25 cellular contexts compared by ENCODE assay signal in genomic region chr19:939439-939838, GRCh38. TPM values are rescaled to one million over a fixed set of nuclear protein-coding genes. Genes with fewer than 3 reads are reported as not detected.
A peak's percentile ranks its signal among the peaks of the same experiment; 100 is the strongest.
DNase-seq lines count a peak whose midpoint lies in the region; ATAC-seq and TF ChIP-seq lines count a peak whose summit lies in the region.
"Had no signal": no experiment of that assay in that cellular context is flagged by ENCODE, and none has a peak within 500 bp of the region (broad histone marks: within the 10 kb centered on the region; RNA-seq: fewer than 3 reads in every experiment).

No MANE protein-coding gene starts in this region.

- H3K36me3 ChIP-seq in BLaER1 (peaks cover 65% of the 10 kb centered on the region), body of pancreas (replicated peaks in 1 of 2; ENCODE audit: insufficient read depth in 1 of 2, low read depth in 2 of 2) (no peaks in the 10 kb centered on the region), right atrium auricular region (no peaks in the 10 kb centered on the region), Karpas-422 (ENCODE audit: insufficient read depth, low read length) (no peaks in the 10 kb centered on the region)
- no peaks in the 10 kb centered on the region for H3K36me3 ChIP-seq in naive thymus-derived CD4-positive, alpha-beta T cell (ENCODE audit: control insufficient read depth in 2 of 3, insufficient read depth in 3 of 3, low read length in 3 of 3)
- H3K36me3 ChIP-seq: pancreas, vagina had no signal

- no peak for TF ChIP-seq POLR2A in body of pancreas (IDR thresholded peaks at IDR 0.05)

- DNase-seq in H9 (no peak), body of pancreas (no peak), right atrium auricular region (ENCODE audit: low spot score) (no peak), Karpas-422 (no peak), T1000 (lab: John Stamatoyannopoulos, UW) (no peak)
- DNase-seq in naive thymus-derived CD4-positive, alpha-beta T cell: no peak
- DNase-seq: ACHN; activated CD4-positive, alpha-beta T cell treated with anti-CD3 and anti-CD28 coated beads, Interleukin-2, amount 10 ng/mL, durations not matched to agents 7 days and 5 days; activated CD8-positive, alpha-beta memory T cell treated with anti-CD3 and anti-CD28 coated beads, Interleukin-2, amount 50 U/mL, for 4 hours; activated effector memory CD4-positive, alpha-beta T cell treated with Interleukin-2 at 50 U/mL for 16 hours; DMS79 treated with DMSO at 0.1 percent for 48 hours; NCI-H1092; NCI-H2029 treated with DMSO at 0.1 percent for 48 hours; PC-3; SHP77 treated with DMSO at 0.1 percent for 48 hours; substantia nigra; T-helper 1 cell had no signal

- H3K4me1 ChIP-seq in BLaER1 (peaks cover 62% of the 10 kb centered on the region), H9 (ENCODE audit: insufficient read depth, low read length) (no peaks in the 10 kb centered on the region), body of pancreas (peaks cover 54% of the 10 kb centered on the region), right atrium auricular region (peaks cover 0 to 25% of the 10 kb centered on the region in 2 donors), Karpas-422 (ENCODE audit: low read length) (no peaks in the 10 kb centered on the region)
- H3K4me1 ChIP-seq in naive thymus-derived CD4-positive, alpha-beta T cell (ENCODE audit: control insufficient read depth in 2 of 2, insufficient read depth in 2 of 2, low read length in 2 of 2): peaks cover 14 to 20% of the 10 kb centered on the region in 2 donors

- peaks cover 100% of the 10 kb centered on the region for H4K20me1 ChIP-seq in BLaER1
- H4K20me1 ChIP-seq in H9 (ENCODE audit: control insufficient read depth, insufficient read depth, insufficient read length): peaks cover 3% of the 10 kb centered on the region
- 0 out of 2 replicates have a peak, but pooled peaks cover 6% of the 10 kb centered on the region for H4K20me1 ChIP-seq in Karpas-422 (ENCODE audit: insufficient read depth, low read depth, low read length)

- no peak overlapping the region for H3K23ac ChIP-seq in H9 (ENCODE audit: insufficient read length, low read depth, low read length)

- no peaks in the 10 kb centered on the region for H3K9me3 Mint-ChIP-seq in H9
- peaks cover 0 to 3% (median 0%) of the 10 kb centered on the region in 11 donors for H3K9me3 Mint-ChIP-seq in naive thymus-derived CD4-positive, alpha-beta T cell

- CTCF ChIA-PET in naive thymus-derived CD4-positive, alpha-beta T cell (lab: Charles Lee): interaction anchor here (1.8 kb wide), 1 partner anchor 45 kb away, joined by 5 read pairs; the partner anchor contains the start of gene WDR18

- no peak overlapping the region for H2BK15ac ChIP-seq in H9 (ENCODE audit: low read depth, low read length)

- H3K4me1 Mint-ChIP-seq in H9: 0 out of 4 replicates have a peak, but pooled peaks cover 0 to 3% of the 10 kb centered on the region in 2 experiments
- H3K4me1 Mint-ChIP-seq in naive thymus-derived CD4-positive, alpha-beta T cell: peaks cover 20 to 42% (median 29%) of the 10 kb centered on the region in 7 donors

- no peaks in the 10 kb centered on the region for H3K23me2 ChIP-seq in H9 (ENCODE audit: insufficient read length, low read depth, low read length, poor library complexity, severe bottlenecking)

- no peak overlapping the region for H3K4ac ChIP-seq in H9 (ENCODE audit: low read depth, low read length)

- no peak overlapping the region for H4K91ac ChIP-seq in H9 (ENCODE audit: insufficient read length, low read depth, low read length)

- H3K79me1 ChIP-seq in H9 (ENCODE audit: insufficient read depth, low read depth, low read length, poor library complexity, severe bottlenecking): no peaks in the 10 kb centered on the region

- H3K9me2 ChIP-seq in Karpas-422 (replicated peaks; ENCODE audit: insufficient read depth, low read length): no peaks in the 10 kb centered on the region

- H3K9me3 ChIP-seq in BLaER1 (peaks cover 9% of the 10 kb centered on the region), H9 (ENCODE audit: control insufficient read depth, low read depth, low read length) (no peaks in the 10 kb centered on the region), body of pancreas (no peaks in the 10 kb centered on the region), right atrium auricular region (no peaks in the 10 kb centered on the region), Karpas-422 (ENCODE audit: low read length) (no peaks in the 10 kb centered on the region)
- no peaks in the 10 kb centered on the region for H3K9me3 ChIP-seq in naive thymus-derived CD4-positive, alpha-beta T cell (ENCODE audit: control insufficient read depth in 2 of 3, low read length in 3 of 3)
- H3K9me3 ChIP-seq: pancreas, vagina had no signal

- ATAC-seq in body of pancreas (no peak), GM21360 (IDR thresholded peaks at IDR 0.05; ENCODE audit: unreplicated experiment) (no peak)
- ATAC-seq in naive thymus-derived CD4-positive, alpha-beta T cell: no peak
- ATAC-seq: PC-3 had no signal

- no peak overlapping the region for H3K56ac ChIP-seq in H9 (ENCODE audit: insufficient read length, low read depth, low read length)

- H2BK120ac ChIP-seq in H9 (ENCODE audit: low read depth, low read length, poor library complexity, severe bottlenecking): no peak overlapping the region

- no peak overlapping the region for H2BK5ac ChIP-seq in H9 (ENCODE audit: insufficient read length, low read length)

- no peak overlapping the region for H2AFZ ChIP-seq in H9 (ENCODE audit: low read length)
- no peak overlapping the region for H2AFZ ChIP-seq in Karpas-422 (ENCODE audit: low read length)

- H2BK12ac ChIP-seq in H9 (ENCODE audit: insufficient read length, low read depth, low read length): no peak overlapping the region

- peaks cover 10% of the 10 kb centered on the region; the same call in 1 of the 2 replicates for H3K79me2 ChIP-seq in H9 (ENCODE audit: insufficient read depth, low read length)
- no peaks in the 10 kb centered on the region for H3K79me2 ChIP-seq in Karpas-422 (ENCODE audit: low read length)

- peak overlapping the region; percentile 97 for H3K4me2 ChIP-seq in BLaER1
- no peak overlapping the region for H3K4me2 ChIP-seq in H9 (ENCODE audit: insufficient read depth, insufficient read length, low read length)
- no peak overlapping the region for H3K4me2 ChIP-seq in Karpas-422 (ENCODE audit: low read depth, low read length, poor library complexity, severe bottlenecking)

- H3K27ac ChIP-seq in BLaER1: no peak overlapping the region
- H3K27ac ChIP-seq in H9 (ENCODE audit: insufficient read length, low read depth, low read length): no peak overlapping the region
- H3K27ac ChIP-seq in body of pancreas: peak overlapping the region in 3 of 4 donors; percentile 93 to 94 (median 94)
- no peak overlapping the region for H3K27ac ChIP-seq in naive thymus-derived CD4-positive, alpha-beta T cell (ENCODE audit: low read depth, low read length)
- no peak overlapping the region for H3K27ac ChIP-seq in right atrium auricular region
- no peak overlapping the region for H3K27ac ChIP-seq in Karpas-422 (ENCODE audit: low read length)

- H3K27ac Mint-ChIP-seq in H9: peak overlapping the region in 2 of 3 experiments; percentile 84 to 89; a peak in 4 of 7 replicates
- H3K27ac Mint-ChIP-seq in naive thymus-derived CD4-positive, alpha-beta T cell: peak overlapping the region in 2 of 9 donors; percentile 30 to 89

- H3K9ac ChIP-seq in BLaER1: no peak overlapping the region
- H3K9ac ChIP-seq in H9 (ENCODE audit: extremely low read depth, insufficient read length, low read length): no peak overlapping the region
- no peak overlapping the region for H3K9ac ChIP-seq in Karpas-422 (ENCODE audit: low read length)

- peaks cover 19 to 52% (median 50%) of the 10 kb centered on the region in 3 experiments; a peak in 6 of 7 replicates for H3K36me3 Mint-ChIP-seq in H9 (ENCODE audit: insufficient read depth in 1 of 3, low read depth in 3 of 3)
- peaks cover 0 to 34% (median 4%) of the 10 kb centered on the region in 5 donors for H3K36me3 Mint-ChIP-seq in naive thymus-derived CD4-positive, alpha-beta T cell

- H3K27me3 Mint-ChIP-seq in H9 (ENCODE audit: low read depth): no peaks in the 10 kb centered on the region; the same call in 1 of the 2 replicates
- H3K27me3 Mint-ChIP-seq in naive thymus-derived CD4-positive, alpha-beta T cell: peaks cover 0 to 7% (median 0%) of the 10 kb centered on the region in 5 donors
- H3K27me3 Mint-ChIP-seq: activated CD4-positive, alpha-beta T cell treated with anti-CD3 and anti-CD28 coated beads, Interleukin-2, amount 10 ng/mL, durations not matched to agents 7 days and 5 days had no signal

- H3T11ph ChIP-seq in H9 (ENCODE audit: low read length): no peak overlapping the region

- no peak overlapping the region for H4K8ac ChIP-seq in H9 (replicated peaks; ENCODE audit: insufficient read length, low read depth, low read length)

- no peak overlapping the region for H2BK20ac ChIP-seq in H9 (ENCODE audit: low read depth, low read length, poor library complexity, severe bottlenecking)

- no peak overlapping the region for H3K18ac ChIP-seq in H9 (ENCODE audit: insufficient read length, low read depth, low read length)

- H2AK5ac ChIP-seq in H9 (ENCODE audit: insufficient read length, low read length): no peak overlapping the region

- no peak overlapping the region for H4K5ac ChIP-seq in H9 (ENCODE audit: insufficient read length, low read depth, low read length)

- H3K4me3 Mint-ChIP-seq in H9: no peak overlapping the region
- peak overlapping the region in 7 of 10 donors; percentile 33 to 92 (median 75) for H3K4me3 Mint-ChIP-seq in naive thymus-derived CD4-positive, alpha-beta T cell

- intact Hi-C loops in body of pancreas (cut with DNase I): no loop called here
- intact Hi-C loops in naive thymus-derived CD4-positive, alpha-beta T cell (cut with micrococcal nuclease): no loop called here

- TF ChIP-seq CTCF in H9 (conservative IDR thresholded peaks at IDR 0.05) (no peak), body of pancreas (IDR thresholded peaks at IDR 0.05) (no peak), right atrium auricular region (IDR thresholded peaks at IDR 0.05) (no peak)

- H3K27me3 ChIP-seq in BLaER1 (no peaks in the 10 kb centered on the region), H9 (ENCODE audit: insufficient read depth, low read length) (no peaks in the 10 kb centered on the region), body of pancreas (no peaks in the 10 kb centered on the region), right atrium auricular region (no peaks in the 10 kb centered on the region), Karpas-422 (ENCODE audit: low read length) (no peaks in the 10 kb centered on the region)
- H3K27me3 ChIP-seq in naive thymus-derived CD4-positive, alpha-beta T cell (ENCODE audit: control insufficient read depth in 2 of 2, insufficient read depth in 2 of 2, low read length in 2 of 2): no peaks in the 10 kb centered on the region
- H3K27me3 ChIP-seq: pancreas, vagina had no signal

- H3K4me3 ChIP-seq in BLaER1 (no peak overlapping the region), body of pancreas (no peak overlapping the region), right atrium auricular region (no peak overlapping the region), Karpas-422 (ENCODE audit: low read length) (no peak overlapping the region)
- no peak overlapping the region for H3K4me3 ChIP-seq in naive thymus-derived CD4-positive, alpha-beta T cell (ENCODE audit: low read length)
- H3K4me3 ChIP-seq: coronary artery, vagina had no signal

- POLR2A ChIA-PET in naive thymus-derived CD4-positive, alpha-beta T cell (lab: Charles Lee): interaction anchor here (0.7 kb wide), 1 partner anchor 88 kb away, joined by 3 read pairs; no protein-coding TSS in a partner anchor

- WGBS in H9 (ENCODE audit: extremely low coverage, insufficient read length, low lambda C conversion rate): no CpG with 5 or more reads among the region's 22 CpGs
- 83 to 90% methylated on average over 22 of the region's 22 CpGs for WGBS in body of pancreas, 2 donors

- no peak overlapping the region for H3K14ac ChIP-seq in H9 (ENCODE audit: insufficient read depth, low read length)

RNA-seq across cellular contexts. Expression of gene ARID3A, which starts 13.6 kb away (rescaled TPM):
- total RNA-seq in H9 (2021) (98.3 and 104 TPM in 2 replicates), body of pancreas (1 to 10 TPM; 3.1 to 5.9 TPM), right atrium auricular region (1 to 10 TPM; 1.7 to 3.4 TPM)
- total RNA-seq in naive thymus-derived CD4-positive, alpha-beta T cell: 10 to 100 TPM in 3 of 5 experiments, 1 to 10 TPM in 2; 7.1 to 33.1 (median 10.2) TPM
- polyA plus RNA-seq in naive thymus-derived CD4-positive, alpha-beta T cell: under 1 TPM; 0.57 to 0.95 TPM
- total RNA-seq in Karpas-422 (2014; rRNA removed; shearing (Covaris generic); ENCODE audit: low replicate concordance): 2.0 and 4.6 TPM in 2 replicates

RNA-seq across cellular contexts. Expression of gene KISS1R, which starts 22.3 kb away (rescaled TPM):
- total RNA-seq in H9 (2021) (3.3 and 5.9 TPM in 2 replicates), body of pancreas (1 to 10 TPM in 1 of 2 donors, not detected in 1; 3.3 TPM), right atrium auricular region (not detected)
- total RNA-seq in naive thymus-derived CD4-positive, alpha-beta T cell: 1 to 10 TPM; 1.1 to 3.0 (median 1.7) TPM
- polyA plus RNA-seq in naive thymus-derived CD4-positive, alpha-beta T cell: under 1 TPM; 0.72 to 0.85 TPM
- total RNA-seq in Karpas-422 (2014; rRNA removed; shearing (Covaris generic); ENCODE audit: low replicate concordance): not detected in 2 replicates
- total RNA-seq: bronchial epithelial cell, lung microvascular endothelial cell, vagina had no signal

RNA-seq across cellular contexts. Expression of gene R3HDM4, which starts 26.4 kb away (rescaled TPM):
- total RNA-seq in H9 (2021) (66.2 and 66.4 TPM in 2 replicates), body of pancreas (10 to 100 TPM; 11.2 to 34.0 TPM), right atrium auricular region (10 to 100 TPM; 19.5 to 30.4 TPM)
- 100 to 1,000 TPM; 123 to 219 (median 184) TPM for total RNA-seq in naive thymus-derived CD4-positive, alpha-beta T cell
- polyA plus RNA-seq in naive thymus-derived CD4-positive, alpha-beta T cell: 100 to 1,000 TPM; 195 to 251 TPM
- 41.9 and 43.8 TPM in 2 replicates for total RNA-seq in Karpas-422 (2014; rRNA removed; shearing (Covaris generic); ENCODE audit: low replicate concordance)

RNA-seq across cellular contexts. Expression of gene WDR18, which starts 44.7 kb away (rescaled TPM):
- total RNA-seq in H9 (2021) (94.7 and 101 TPM in 2 replicates), body of pancreas (10 to 100 TPM; 15.3 to 53.1 TPM), right atrium auricular region (10 to 100 TPM; 13.3 to 24.9 TPM)
- total RNA-seq in naive thymus-derived CD4-positive, alpha-beta T cell: 10 to 100 TPM; 20.7 to 63.8 (median 48.5) TPM
- 10 to 100 TPM; 69.8 to 74.4 TPM for polyA plus RNA-seq in naive thymus-derived CD4-positive, alpha-beta T cell
- total RNA-seq in Karpas-422 (2014; rRNA removed; shearing (Covaris generic); ENCODE audit: low replicate concordance): 41.1 and 87.2 TPM in 2 replicates

RNA-seq across cellular contexts. Expression of gene RNU6-9, which starts 46.2 kb away (rescaled TPM):
- total RNA-seq in H9 (2021): not detected in 2 replicates
- not detected for total RNA-seq in body of pancreas
- total RNA-seq in naive thymus-derived CD4-positive, alpha-beta T cell: not detected
- polyA plus RNA-seq in naive thymus-derived CD4-positive, alpha-beta T cell: not detected
- total RNA-seq in right atrium auricular region: not detected
- total RNA-seq in Karpas-422 (2014; rRNA removed; shearing (Covaris generic); ENCODE audit: low replicate concordance): not detected in 2 replicates
- total RNA-seq: activated CD4-positive, alpha-beta T cell treated with anti-CD3 and anti-CD28 coated beads, Interleukin-2, amount 10 ng/mL, durations not matched to agents 7 days and 5 days; bronchial epithelial cell; lung microvascular endothelial cell; pancreas; PC-3; vagina had no signal
- polyA plus RNA-seq: adipose tissue, pancreas had no signal

Comparison
In these comparisons a context has a peak if more than half of its experiments do, and no peak if none do; other contexts are left out.
1. H3K27ac ChIP-seq: peak in body of pancreas (3 of 4); none in BLaER1 (single experiment), H9 (single experiment), naive thymus-derived CD4-positive, alpha-beta T cell (single experiment), right atrium auricular region (0 of 2) and Karpas-422 (single experiment).
2. H3K4me3 Mint-ChIP-seq: peak in naive thymus-derived CD4-positive, alpha-beta T cell (7 of 10); none in H9 (0 of 2).